Comparison of ENCODE assay signal across 37 cellular contexts in the genomic region with DNA sequence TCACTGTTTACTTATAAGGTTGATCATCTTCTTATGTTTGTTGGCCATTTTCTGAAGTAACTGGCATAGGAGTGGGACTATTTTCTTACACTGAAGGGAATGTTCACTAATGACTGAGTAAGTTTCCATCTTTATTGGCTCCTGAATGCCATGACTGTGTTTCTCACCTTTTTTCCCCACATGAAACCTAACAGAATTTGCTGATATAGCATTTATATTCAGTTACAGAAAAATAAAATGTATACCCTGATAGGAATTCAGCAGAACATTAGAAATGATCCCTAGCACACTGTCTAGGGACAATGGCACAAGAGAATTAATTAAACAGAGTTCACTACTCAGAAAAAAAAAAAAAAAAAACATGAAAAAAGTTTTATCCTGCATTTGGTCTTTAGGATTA.
"Had no signal": no experiment of that assay in that cellular context is flagged by ENCODE, and none has a peak within 500 bp of the region (broad histone marks: within the 10 kb centered on the region; RNA-seq: fewer than 3 reads in every experiment).

No MANE protein-coding gene starts in this region.

- H3K36me3 Mint-ChIP-seq: activated naive CD4-positive, alpha-beta T cell treated with anti-CD3 and anti-CD28 coated beads, Interleukin-2, amount 50 U/mL, for 72 hours; activated naive CD8-positive, alpha-beta T cell treated with anti-CD3 and anti-CD28 coated beads for 36 hours; WTC11 had no signal

- H3K4me3 ChIP-seq: adrenal gland, body of pancreas, breast epithelium had no signal

- H3K36me3 ChIP-seq: adrenal gland, brain microvascular endothelial cell, breast epithelium, WERI-Rb-1 had no signal

- H3K27me3 Mint-ChIP-seq: activated CD4-positive, alpha-beta memory T cell treated with anti-CD3 and anti-CD28 coated beads, Interleukin-2, amount 10 ng/mL, durations not matched to agents 7 days and 5 days; activated CD4-positive, alpha-beta T cell treated with anti-CD3 and anti-CD28 coated beads for 36 hours; activated CD4-positive, alpha-beta T cell treated with anti-CD3 and anti-CD28 coated beads, Interleukin-2, amount 10 ng/mL, durations not matched to agents 7 days and 5 days; activated naive CD8-positive, alpha-beta T cell treated with anti-CD3 and anti-CD28 coated beads for 36 hours; activated T-helper 17 cell treated with anti-CD3 and anti-CD28 coated beads, Interleukin-2, amount 50 U/mL, for 72 hours had no signal

- FAIRE-seq: astrocyte had no signal

- H3K27ac Mint-ChIP-seq: activated CD4-positive, alpha-beta memory T cell treated with anti-CD3 and anti-CD28 coated beads, Interleukin-2, amount 10 ng/mL, durations not matched to agents 7 days and 5 days; activated CD4-positive, alpha-beta T cell treated with anti-CD3 and anti-CD28 coated beads for 36 hours; activated CD4-positive, alpha-beta T cell treated with anti-CD3 and anti-CD28 coated beads, Interleukin-2, amount 10 ng/mL, durations not matched to agents 7 days and 5 days; activated naive CD4-positive, alpha-beta T cell treated with anti-CD3 and anti-CD28 coated beads for 36 hours; activated naive CD4-positive, alpha-beta T cell treated with anti-CD3 and anti-CD28 coated beads, Interleukin-2, amount 50 U/mL, for 72 hours; activated naive CD8-positive, alpha-beta T cell treated with anti-CD3 and anti-CD28 coated beads for 36 hours; activated T-cell treated with anti-CD3 and anti-CD28 coated beads, Interleukin-2, amount 50 U/mL, for 72 hours; activated T-helper 1 cell treated with anti-CD3 and anti-CD28 coated beads, Interleukin-12 subunit alpha, Interleukin-12 subunit beta, Interleukin-2, Interleukin-4 antibody, amounts not matched to agents 30 ng/mL and 10 ng/mL and 1 ng/mL, durations not matched to agents 14 hours and 24 hours and 36 hours; activated T-helper 17 cell treated with anti-CD3 and anti-CD28 coated beads, Interleukin-2, amount 50 U/mL, for 72 hours; T-helper 1 cell treated with Interleukin-12 subunit alpha and Interleukin-12 subunit beta and Interleukin-4 antibody, amounts not matched to agents 30 μg/mL and 1 μg/mL, for 36 hours; T-helper 2 cell treated with Interferon-gamma antibody and Interleukin-4, amounts not matched to agents 5 μg/mL and 100 μg/mL, for 36 hours; WTC11 had no signal

- DNase-seq: activated CD4-positive, alpha-beta memory T cell treated with anti-CD3 and anti-CD28 coated beads, Interleukin-2, amount 10 ng/mL, durations not matched to agents 7 days and 5 days; activated CD4-positive, alpha-beta T cell treated with anti-CD3 and anti-CD28 coated beads for 1 hour; activated CD4-positive, alpha-beta T cell treated with anti-CD3 and anti-CD28 coated beads for 36 hours; activated CD4-positive, alpha-beta T cell treated with anti-CD3 and anti-CD28 coated beads for 48 hours; activated CD4-positive, alpha-beta T cell treated with anti-CD3 and anti-CD28 coated beads, Interleukin-2, amount 10 ng/mL, durations not matched to agents 7 days and 5 days; activated CD4-positive, alpha-beta T cell treated with anti-CD3 and anti-CD28 coated beads, Interleukin-2, amount 50 U/mL, for 48 hours; activated CD4-positive, CD25-positive, alpha-beta regulatory T cell; activated CD8-positive, alpha-beta memory T cell treated with anti-CD3 and anti-CD28 coated beads, Interleukin-2, amount 50 U/mL, for 4 hours; activated effector memory CD4-positive, alpha-beta T cell treated with anti-CD3 and anti-CD28 coated beads, Interleukin-2, amount 50 U/mL, for 16 hours; activated gamma-delta T cell treated with Interleukin-2 at 50 U/mL for 16 hours; activated naive CD4-positive, alpha-beta T cell; activated naive CD4-positive, alpha-beta T cell treated with anti-CD3 and anti-CD28 coated beads for 36 hours; activated naive CD4-positive, alpha-beta T cell treated with anti-CD3 and anti-CD28 coated beads, Interleukin-2, amount 50 U/mL, for 16 hours; activated naive CD8-positive, alpha-beta T cell treated with anti-CD3 and anti-CD28 coated beads for 36 hours; activated T-cell treated with anti-CD3 and anti-CD28 coated beads for 4 hours; activated T-cell treated with anti-CD3 and anti-CD28 coated beads, Interleukin-2, amount 50 U/mL, for 1 hour; activated T-cell treated with anti-CD3 and anti-CD28 coated beads, Interleukin-2, amount 50 U/mL, for 4 hours; activated T-cell treated with anti-CD3 and anti-CD28 coated beads, Interleukin-2, amount 50 U/mL, for 72 hours; adrenal gland; amniotic stem cell; aorta; body of pancreas; brain microvascular endothelial cell; central memory CD4-positive, alpha-beta T cell; T-helper 1 cell; T-helper 2 cell; T-helper 9 cell; WERI-Rb-1 had no signal

- H3K9me3 ChIP-seq: adrenal gland, body of pancreas, breast epithelium had no signal

- H3K27ac ChIP-seq: adrenal gland, body of pancreas, brain microvascular endothelial cell, breast epithelium, WERI-Rb-1 had no signal

- H3K4me1 Mint-ChIP-seq: activated CD4-positive, alpha-beta memory T cell treated with anti-CD3 and anti-CD28 coated beads, Interleukin-2, amount 10 ng/mL, durations not matched to agents 7 days and 5 days; activated CD4-positive, alpha-beta T cell treated with anti-CD3 and anti-CD28 coated beads for 36 hours; activated CD4-positive, alpha-beta T cell treated with anti-CD3 and anti-CD28 coated beads, Interleukin-2, amount 10 ng/mL, durations not matched to agents 7 days and 5 days; activated naive CD8-positive, alpha-beta T cell treated with anti-CD3 and anti-CD28 coated beads for 36 hours; activated T-helper 17 cell treated with anti-CD3 and anti-CD28 coated beads, Interleukin-2, amount 50 U/mL, for 72 hours had no signal

- H3K4me1 ChIP-seq: adrenal gland, body of pancreas, breast epithelium had no signal

- H3K27me3 ChIP-seq: adrenal gland, body of pancreas, brain microvascular endothelial cell, breast epithelium had no signal

- H3K9me3 Mint-ChIP-seq: activated CD4-positive, alpha-beta T cell treated with anti-CD3 and anti-CD28 coated beads, Interleukin-2, amount 10 ng/mL, durations not matched to agents 7 days and 5 days; activated naive CD4-positive, alpha-beta T cell treated with anti-CD3 and anti-CD28 coated beads for 36 hours; activated T-cell treated with anti-CD3 and anti-CD28 coated beads, Interleukin-2, amount 50 U/mL, for 4 hours; activated T-helper 1 cell treated with anti-CD3 and anti-CD28 coated beads, Interleukin-12 subunit alpha, Interleukin-12 subunit beta, Interleukin-2, Interleukin-4 antibody, amounts not matched to agents 30 ng/mL and 10 ng/mL and 1 ng/mL, durations not matched to agents 14 hours and 24 hours and 36 hours; activated T-helper 17 cell treated with anti-CD3 and anti-CD28 coated beads, Interleukin-2, amount 50 U/mL, for 72 hours; WTC11 had no signal

- ATAC-seq: activated CD4-positive, alpha-beta T cell treated with anti-CD3 and anti-CD28 coated beads for 36 hours; activated CD4-positive, CD25-positive, alpha-beta regulatory T cell treated with anti-CD3 and anti-CD28 coated beads, Interleukin-2, amount 50 U/mL, for 24 hours; activated naive CD4-positive, alpha-beta T cell treated with anti-CD3 and anti-CD28 coated beads, Interleukin-2, amount 50 U/mL, for 72 hours; activated T-cell treated with anti-CD3 and anti-CD28 coated beads, Interleukin-2, amount 50 U/mL, for 4 hours; activated T-cell treated with anti-CD3 and anti-CD28 coated beads, Interleukin-2, amount 50 U/mL, for 72 hours; activated T-helper 17 cell treated with anti-CD3 and anti-CD28 coated beads, Interleukin-2, amount 50 U/mL, for 72 hours; body of pancreas; WTC11 had no signal

- H3K4me3 Mint-ChIP-seq: activated CD4-positive, alpha-beta memory T cell treated with anti-CD3 and anti-CD28 coated beads, Interleukin-2, amount 10 ng/mL, durations not matched to agents 7 days and 5 days; activated CD4-positive, alpha-beta T cell treated with anti-CD3 and anti-CD28 coated beads for 36 hours; activated CD4-positive, alpha-beta T cell treated with anti-CD3 and anti-CD28 coated beads, Interleukin-2, amount 10 ng/mL, durations not matched to agents 7 days and 5 days; activated naive CD4-positive, alpha-beta T cell treated with anti-CD3 and anti-CD28 coated beads for 36 hours; activated naive CD8-positive, alpha-beta T cell treated with anti-CD3 and anti-CD28 coated beads for 36 hours; activated T-cell treated with anti-CD3 and anti-CD28 coated beads, Interleukin-2, amount 50 U/mL, for 4 hours; activated T-cell treated with anti-CD3 and anti-CD28 coated beads, Interleukin-2, amount 50 U/mL, for 72 hours; activated T-helper 1 cell treated with anti-CD3 and anti-CD28 coated beads, Interleukin-12 subunit alpha, Interleukin-12 subunit beta, Interleukin-2, Interleukin-4 antibody, amounts not matched to agents 30 ng/mL and 10 ng/mL and 1 ng/mL, durations not matched to agents 14 hours and 24 hours and 36 hours; activated T-helper 17 cell treated with anti-CD3 and anti-CD28 coated beads, Interleukin-2, amount 50 U/mL, for 72 hours; T-helper 1 cell treated with Interleukin-12 subunit alpha and Interleukin-12 subunit beta and Interleukin-4 antibody, amounts not matched to agents 30 μg/mL and 1 μg/mL, for 36 hours; T-helper 2 cell treated with Interferon-gamma antibody and Interleukin-4, amounts not matched to agents 5 μg/mL and 100 μg/mL, for 36 hours; WTC11 had no signal
